ENCODE assay signal across 8 cellular contexts in genomic region chr17:81488276-81488860, GRCh38. TPM values are rescaled to one million over a fixed set of nuclear protein-coding genes. Genes with fewer than 3 reads are reported as not detected.
DNase-seq lines count a peak whose midpoint lies in the region; ATAC-seq and TF ChIP-seq lines count a peak whose summit lies in the region.

No MANE protein-coding gene starts in this region.

- TF ChIP-seq CTCF in HEK293 (tag by site-specific recombination; IDR thresholded peaks at IDR 0.05) (peak; percentile 8; the same call in 1 of the 2 replicates), cardiac fibroblast (IDR thresholded peaks at IDR 0.05; ENCODE audit: low read depth, low read length) (no peak)

- WGBS in mesendoderm (ENCODE audit: extremely low coverage, insufficient coverage, low lambda C conversion rate), result no CpG with 5 or more reads among the region's 52 CpGs

- peak overlapping the region; percentile 64 for H2AFZ ChIP-seq in ACC112 (ENCODE audit: low read length, unreplicated experiment)

- H2BK5ac ChIP-seq in mesendoderm (ENCODE audit: low read length), result no peak overlapping the region

- peak overlapping the region; percentile 60 for H3K4me2 ChIP-seq in mesendoderm (ENCODE audit: low read length)

- peak overlapping the region; percentile 75 for H3K9ac ChIP-seq in mesendoderm (ENCODE audit: low read length)

- H3K9me3 ChIP-seq in HEK293 (ENCODE audit: control insufficient read depth, insufficient read depth, low read depth, low read length), result no peaks in the 10 kb centered on the region

- H2BK120ac ChIP-seq in mesendoderm (ENCODE audit: low read depth, low read length), result no peak overlapping the region

- ATAC-seq in GM19455 (IDR thresholded peaks at IDR 0.05; ENCODE audit: unreplicated experiment), result no peak

- no peaks in the 10 kb centered on the region; the same call in 1 of the 2 replicates for H3K27me3 ChIP-seq in ACC112 (ENCODE audit: insufficient read depth, low read length)
- H3K27me3 ChIP-seq in mesendoderm (ENCODE audit: insufficient read depth, low read length, poor library complexity), result no peaks in the 10 kb centered on the region

- H3K79me1 ChIP-seq in mesendoderm (ENCODE audit: low read length), result no peaks in the 10 kb centered on the region

- CTCF ChIA-PET in HEK293 (lab: Yijun Ruan, JAX), result interaction anchor here (1.0 to 3.2 kb wide), 2 partner anchors 197 to 235 kb away, joined by 3 to 10 read pairs; no protein-coding TSS in a partner anchor

- no peak overlapping the region for H2BK15ac ChIP-seq in mesendoderm (replicated peaks; ENCODE audit: low read depth)

- H3K79me2 ChIP-seq in ACC112 (ENCODE audit: control insufficient read depth, insufficient read depth, low read length, unreplicated experiment), result no peaks in the 10 kb centered on the region
- H3K79me2 ChIP-seq in mesendoderm (ENCODE audit: control insufficient read depth, insufficient read depth, low read length), result no peaks in the 10 kb centered on the region

- H3K4ac ChIP-seq in mesendoderm (ENCODE audit: low read depth, low read length), result peak overlapping the region; percentile 49

- POLR2A ChIA-PET in HEK293 (lab: Yijun Ruan, JAX), result interaction anchor here (1.2 to 4.1 kb wide), 9 partner anchors 10 to 95 kb away, joined by 3 to 27 read pairs (median 6); partner anchors contain the start of genes ACTG1, BAHCC1 and FAAP100

- H3K4me3 ChIP-seq in ACC112 (ENCODE audit: low read depth, low read length), result peak overlapping the region; percentile 92
- H3K4me3 ChIP-seq in HEK293 (ENCODE audit: low read depth, low read length), result peak overlapping the region; percentile 52
- H3K4me3 ChIP-seq in cardiac fibroblast (replicated peaks in 1 of 2; ENCODE audit: low read depth in 2 of 2, low read length in 2 of 2), result peak overlapping the region; percentile 33 to 56
- H3K4me3 ChIP-seq in mesendoderm (ENCODE audit: low read length), result no peak overlapping the region

- H3K36me3 ChIP-seq in ACC112 (ENCODE audit: insufficient read depth, low read length), result no peaks in the 10 kb centered on the region
- no peaks in the 10 kb centered on the region for H3K36me3 ChIP-seq in HEK293 (ENCODE audit: control insufficient read depth in 2 of 2, insufficient read depth in 1 of 2, low read length in 2 of 2)
- no peaks in the 10 kb centered on the region for H3K36me3 ChIP-seq in mesendoderm (ENCODE audit: control insufficient read depth, insufficient read depth, low read length)

- H2AK5ac ChIP-seq in mesendoderm (ENCODE audit: low read length), result no peak overlapping the region

- H3K4me1 ChIP-seq in ACC112 (ENCODE audit: control insufficient read depth, insufficient read depth, low read length, unreplicated experiment) (peaks cover 3% of the 10 kb centered on the region), HEK293 (ENCODE audit: control insufficient read depth, insufficient read depth, low read length) (peaks cover 11% of the 10 kb centered on the region), mesendoderm (ENCODE audit: control insufficient read depth, low read depth, low read length) (no peaks in the 10 kb centered on the region)

- H4K8ac ChIP-seq in mesendoderm (ENCODE audit: low read depth, low read length), result peak overlapping the region; percentile 94

- DNase-seq in cardiac fibroblast (ENCODE audit: low read depth in 2 of 2) (no peak), mesendoderm (no peak), NCI-H2107 (lab: John Stamatoyannopoulos, UW) (no peak), retina (no peak), HT-29 (ENCODE audit: low spot score) (no peak)

- no peak overlapping the region for H4K5ac ChIP-seq in mesendoderm (ENCODE audit: low read length)

- H3K56ac ChIP-seq in mesendoderm (ENCODE audit: low read length), result peak overlapping the region; percentile 85

- no peak overlapping the region for H3K23ac ChIP-seq in mesendoderm (ENCODE audit: low read length)

- peak overlapping the region; percentile 89 for H3K18ac ChIP-seq in mesendoderm (ENCODE audit: low read length)

- H3K27ac ChIP-seq in ACC112 (ENCODE audit: low read depth, low read length) (peak overlapping the region; percentile 40; the same call in 1 of the 2 replicates), HEK293 (ENCODE audit: extremely low read depth, low read depth, low read length) (peak overlapping the region; percentile 93), mesendoderm (ENCODE audit: low read depth, low read length) (peak overlapping the region; percentile 27)

TF ChIP-seq in HEK293, 187 proteins besides CTCF, POLR2A, EP300 and RAD21 (continues in another document):
- no peak for TF ChIP-seq ZNF677 (tag by site-specific recombination; IDR thresholded peaks at IDR 0.05)
- no peak for TF ChIP-seq IKZF3 (tag by site-specific recombination; IDR thresholded peaks at IDR 0.05)
- TF ChIP-seq ZNF16 (tag by site-specific recombination; IDR thresholded peaks at IDR 0.05; ENCODE audit: low read depth), result no peak
- TF ChIP-seq ZNF138 (tag by site-specific recombination; IDR thresholded peaks at IDR 0.05; ENCODE audit: borderline replicate concordance), result no peak
- peak; percentile 81 for TF ChIP-seq ZNF335 (tag by site-specific recombination; conservative IDR thresholded peaks at IDR 0.05)
- TF ChIP-seq BCL11A (tag by site-specific recombination; IDR thresholded peaks at IDR 0.05; ENCODE audit: low read depth), result no peak
- peak; percentile 88 for TF ChIP-seq SCRT2 (tag by site-specific recombination; IDR thresholded peaks at IDR 0.05)
- TF ChIP-seq ZNF561 (tag by site-specific recombination; IDR thresholded peaks at IDR 0.05; ENCODE audit: borderline replicate concordance), result 0 out of 2 replicates have a peak, but pooled peaks have one; percentile 3
- TF ChIP-seq SP3 (tag by site-specific recombination; IDR thresholded peaks at IDR 0.05), result peak; percentile 6; the same call in 1 of the 2 replicates
- TF ChIP-seq ZNF660 (tag by site-specific recombination; IDR thresholded peaks at IDR 0.05), result 0 out of 2 replicates have a peak, but pooled peaks have one; percentile 4
- TF ChIP-seq ZBTB8A (tag by site-specific recombination; IDR thresholded peaks at IDR 0.05), result peak; percentile 85
- 0 out of 2 replicates have a peak, but pooled peaks have one; percentile 13 for TF ChIP-seq KLF1 (tag by site-specific recombination; IDR thresholded peaks at IDR 0.05)
- no peak for TF ChIP-seq ZNF18 (tag by site-specific recombination; IDR thresholded peaks at IDR 0.05)
- TF ChIP-seq ZBTB44 (tag by site-specific recombination; IDR thresholded peaks at IDR 0.05), result no peak
- TF ChIP-seq ZNF654 (tag by site-specific recombination; IDR thresholded peaks at IDR 0.05; ENCODE audit: low read depth), result no peak
- 0 out of 2 replicates have a peak, but pooled peaks have one; percentile 21 for TF ChIP-seq ZBTB11 (tag by site-specific recombination; conservative IDR thresholded peaks at IDR 0.05; ENCODE audit: low read depth)
- TF ChIP-seq SP2 (tag by site-specific recombination; IDR thresholded peaks at IDR 0.05), result no peak

RNA-seq across cellular contexts. Expression of gene ACTG1, which starts 24.2 kb away (rescaled TPM):
- 9,422 TPM for polyA plus RNA-seq in mesendoderm (2013, experiment 1 of 2)
- 9,613 TPM for polyA plus RNA-seq in mesendoderm (2013, experiment 2 of 2)
- total RNA-seq in HT-29 (2014; rRNA removed; shearing (Covaris generic)), result 3,401 and 4,670 TPM in 2 replicates

RNA-seq across cellular contexts. Expression of gene FSCN2, which starts 39.8 kb away (rescaled TPM):
- not detected for polyA plus RNA-seq in mesendoderm (2013, experiment 1 of 2)
- not detected for polyA plus RNA-seq in mesendoderm (2013, experiment 2 of 2)
- total RNA-seq in HT-29 (2014; rRNA removed; shearing (Covaris generic)), result 4.3 and 4.7 TPM in 2 replicates

Comparison
In these comparisons a context has a peak if more than half of its experiments do, and no peak if none do; other contexts are left out.
1. H3K27ac ChIP-seq: peak in every context shown above with its lines; median percentile 93 in HEK293; 40 in ACC112; 27 in mesendoderm.